Comparison of ENCODE assay signal across 8 cellular contexts in genomic region chr1:53220962-53221286, GRCh38. TPM values are rescaled to one million over a fixed set of nuclear protein-coding genes. Genes with fewer than 3 reads are reported as not detected.
A peak's percentile ranks its signal among the peaks of the same experiment; 100 is the strongest.
DNase-seq lines count a peak whose midpoint lies in the region; ATAC-seq and TF ChIP-seq lines count a peak whose summit lies in the region.

No MANE protein-coding gene starts in this region.

- H3K79me2 ChIP-seq in parathyroid adenoma: no peaks in the 10 kb centered on the region

- H3K27ac ChIP-seq in RWPE1: peak overlapping the region; percentile 91
- H3K27ac ChIP-seq in esophagus muscularis mucosa (replicated peaks in 1 of 4): peak overlapping the region; percentile 93 to 98 (median 98)
- peak overlapping the region; percentile 80 for H3K27ac ChIP-seq in parathyroid adenoma

- TF ChIP-seq POLR2A in esophagus muscularis mucosa (IDR thresholded peaks at IDR 0.05; ENCODE audit: low read depth): no peak

- CTCF ChIA-PET in Caco-2 (lab: Charles Lee) (no interaction called here), RWPE1 (lab: Yijun Ruan, JAX) (no interaction called here)

- H3K4me3 ChIP-seq in Caco-2 (ENCODE audit: low read depth, low read length) (peak overlapping the region; percentile 94), esophagus muscularis mucosa (peak overlapping the region; percentile 71 to 98 (median 84)), parathyroid adenoma (ENCODE audit: low read depth, low read length) (peak overlapping the region; percentile 93)

- no peak for TF ChIP-seq CTCF in Caco-2 (IDR thresholded peaks at IDR 0.05; ENCODE audit: insufficient read depth in 1 of 2, low read depth in 1 of 2, low read length in 1 of 2, severe bottlenecking in 1 of 2, unreplicated experiment in 1 of 2)
- no peak for TF ChIP-seq CTCF in RWPE1 (conservative IDR thresholded peaks at IDR 0.05; ENCODE audit: low read depth)
- no peak for TF ChIP-seq CTCF in esophagus muscularis mucosa (IDR thresholded peaks at IDR 0.05)
- TF ChIP-seq CTCF in parathyroid adenoma (IDR thresholded peaks at IDR 0.05): no peak

- H3K27me3 Mint-ChIP-seq in Caco-2 (ENCODE audit: insufficient read depth, unreplicated experiment): no peaks in the 10 kb centered on the region

- POLR2A ChIA-PET in Caco-2 (lab: Charles Lee) (no interaction called here), RWPE1 (lab: Yijun Ruan, JAX; ENCODE audit: low non-redundant PET) (no interaction called here)

- peaks cover 22% of the 10 kb centered on the region for H3K36me3 Mint-ChIP-seq in Caco-2 (ENCODE audit: insufficient read depth, unreplicated experiment)

- H3K4me1 Mint-ChIP-seq in Caco-2 (ENCODE audit: low read depth, unreplicated experiment): no peaks in the 10 kb centered on the region

- peak overlapping the region; percentile 96 for H3K27ac Mint-ChIP-seq in Caco-2 (ENCODE audit: unreplicated experiment)

- no peak for TF ChIP-seq EP300 in esophagus muscularis mucosa (IDR thresholded peaks at IDR 0.05)

- no peaks in the 10 kb centered on the region; the same call in 1 of the 2 replicates for H3K36me3 ChIP-seq in Caco-2 (ENCODE audit: control insufficient read depth, insufficient read depth, low read length)
- H3K36me3 ChIP-seq in esophagus muscularis mucosa: peaks cover under 1 to 33% (median 25%) of the 10 kb centered on the region in 4 donors
- no peaks in the 10 kb centered on the region for H3K36me3 ChIP-seq in parathyroid adenoma (ENCODE audit: control insufficient read depth, insufficient read depth, low read length)

- no peak for ATAC-seq in GM21529 (IDR thresholded peaks at IDR 0.05; ENCODE audit: unreplicated experiment)

- intact Hi-C loops in Caco-2 (cut with micrococcal nuclease; ENCODE audit: unreplicated experiment) (no loop called here), esophagus muscularis mucosa (cut with DNase I) (no loop called here)

- DNase-seq in Caco-2 (no peak), RWPE1 (ENCODE audit: low spot score) (no peak), esophagus muscularis mucosa (ENCODE audit: extremely low spot score) (no peak), germinal center (ENCODE audit: low spot score) (no peak), NCI-H1105 (lab: John Stamatoyannopoulos, UW) (no peak), T-helper 9 cell (no peak)

- WGBS in esophagus muscularis mucosa: 37% methylated on average over 3 of the region's 3 CpGs

- H2AFZ ChIP-seq in parathyroid adenoma: peak overlapping the region; percentile 67

- H3K4me2 ChIP-seq in parathyroid adenoma (ENCODE audit: low read length): peak overlapping the region; percentile 91

- peak overlapping the region; percentile 89 for H3K4me3 Mint-ChIP-seq in Caco-2 (ENCODE audit: unreplicated experiment)

- no peaks in the 10 kb centered on the region for H3K27me3 ChIP-seq in Caco-2 (replicated peaks; ENCODE audit: control insufficient read depth, insufficient read depth, low read length)
- no peaks in the 10 kb centered on the region for H3K27me3 ChIP-seq in esophagus muscularis mucosa
- H3K27me3 ChIP-seq in parathyroid adenoma (ENCODE audit: control insufficient read depth, insufficient read depth, low read length): no peaks in the 10 kb centered on the region

- H3K4me1 ChIP-seq in Caco-2 (no peaks in the 10 kb centered on the region), esophagus muscularis mucosa (peaks cover 15 to 28% (median 19%) of the 10 kb centered on the region in 4 donors), parathyroid adenoma (peaks cover 6% of the 10 kb centered on the region)

- no peaks in the 10 kb centered on the region for H3K9me3 Mint-ChIP-seq in Caco-2 (ENCODE audit: unreplicated experiment)

- H3K9me3 ChIP-seq in Caco-2 (no peaks in the 10 kb centered on the region), esophagus muscularis mucosa (no peaks in the 10 kb centered on the region), parathyroid adenoma (ENCODE audit: control insufficient read depth, low read length) (no peaks in the 10 kb centered on the region)

- H3K9ac ChIP-seq in parathyroid adenoma: no peak overlapping the region

- TSS peak; percentile 95 for BruUV-seq in Caco-2 (replicated peaks; lab: Mats Ljungman, UMichigan)

RNA-seq across cellular contexts. Expression of gene CZIB, which starts 0.5 kb away (rescaled TPM):
- total RNA-seq in Caco-2 (2022) (36.0 and 42.6 TPM in 2 replicates), esophagus muscularis mucosa (10 to 100 TPM; 56.5 to 72.5 (median 69.5) TPM)

RNA-seq across cellular contexts. Expression of gene MAGOH, which starts 17.4 kb away (rescaled TPM):
- 74.2 and 77.0 TPM in 2 replicates for total RNA-seq in Caco-2 (2022)
- 10 to 100 TPM; 28.2 to 37.6 (median 32.7) TPM for total RNA-seq in esophagus muscularis mucosa

RNA-seq across cellular contexts. Expression of gene CPT2, which starts 24.3 kb away (rescaled TPM):
- total RNA-seq in Caco-2 (2022) (12.5 and 14.4 TPM in 2 replicates), esophagus muscularis mucosa (10 to 100 TPM; 11.4 to 19.1 (median 16.0) TPM)
